ENCODE assay signal across 10 cellular contexts in genomic region chr17:74206332-74206818, GRCh38. TPM values are rescaled to one million over a fixed set of nuclear protein-coding genes. Genes with fewer than 3 reads are reported as not detected.
DNase-seq lines count a peak whose midpoint lies in the region; ATAC-seq and TF ChIP-seq lines count a peak whose summit lies in the region.
"Had no signal": no experiment of that assay in that cellular context is flagged by ENCODE, and none has a peak within 500 bp of the region (broad histone marks: within the 10 kb centered on the region; RNA-seq: fewer than 3 reads in every experiment).

No MANE protein-coding gene starts in this region.

- H3K27ac Mint-ChIP-seq in stimulated activated naive CD8-positive, alpha-beta T cell treated with anti-CD3 and anti-CD28 coated beads, Interleukin-15, Interleukin-2, amounts not matched to agents 100 ng/mL and 50 ng/mL, for 24 hours: peak overlapping the region; percentile 100
- peak overlapping the region; percentile 79 for H3K27ac Mint-ChIP-seq in type B pancreatic cell

- peaks cover 68% of the 10 kb centered on the region for H3K4me1 Mint-ChIP-seq in stimulated activated naive CD8-positive, alpha-beta T cell treated with anti-CD3 and anti-CD28 coated beads, Interleukin-15, Interleukin-2, amounts not matched to agents 100 ng/mL and 50 ng/mL, for 24 hours (ENCODE audit: low read depth)
- H3K4me1 Mint-ChIP-seq in type B pancreatic cell (ENCODE audit: unreplicated experiment): peaks cover 46% of the 10 kb centered on the region

- H3K27ac ChIP-seq in VCaP: peak overlapping the region; percentile 86
- H3K27ac ChIP-seq: thyroid gland had no signal

- no peaks in the 10 kb centered on the region for H3K9me3 Mint-ChIP-seq in stimulated activated naive CD8-positive, alpha-beta T cell treated with anti-CD3 and anti-CD28 coated beads, Interleukin-15, Interleukin-2, amounts not matched to agents 100 ng/mL and 50 ng/mL, for 24 hours
- no peaks in the 10 kb centered on the region for H3K9me3 Mint-ChIP-seq in type B pancreatic cell

- TF ChIP-seq CTCF in VCaP (conservative IDR thresholded peaks at IDR 0.05): no peak
- no peak for TF ChIP-seq CTCF in type B pancreatic cell (conservative IDR thresholded peaks at IDR 0.05)

- H3K36me3 Mint-ChIP-seq in stimulated activated naive CD8-positive, alpha-beta T cell treated with anti-CD3 and anti-CD28 coated beads, Interleukin-15, Interleukin-2, amounts not matched to agents 100 ng/mL and 50 ng/mL, for 24 hours (ENCODE audit: low read depth): peaks cover 69% of the 10 kb centered on the region
- peaks cover 30% of the 10 kb centered on the region for H3K36me3 Mint-ChIP-seq in type B pancreatic cell

- peak overlapping the region; percentile 100 for H3K4me3 Mint-ChIP-seq in stimulated activated naive CD8-positive, alpha-beta T cell treated with anti-CD3 and anti-CD28 coated beads, Interleukin-15, Interleukin-2, amounts not matched to agents 100 ng/mL and 50 ng/mL, for 24 hours
- H3K4me3 Mint-ChIP-seq in type B pancreatic cell: peak overlapping the region; percentile 78

- H3K27me3 Mint-ChIP-seq in stimulated activated naive CD8-positive, alpha-beta T cell treated with anti-CD3 and anti-CD28 coated beads, Interleukin-15, Interleukin-2, amounts not matched to agents 100 ng/mL and 50 ng/mL, for 24 hours: peaks cover 5% of the 10 kb centered on the region
- peaks cover 10% of the 10 kb centered on the region for H3K27me3 Mint-ChIP-seq in type B pancreatic cell

- DNase-seq in stimulated activated naive CD8-positive, alpha-beta T cell treated with anti-CD3 and anti-CD28 coated beads, Interleukin-15, Interleukin-2, amounts not matched to agents 100 U/mL and 50 U/mL, for 24 hours: no peak
- DNase-seq in globus pallidus (ENCODE audit: low spot score): peak; percentile 57
- no peak for DNase-seq in type B pancreatic cell (ENCODE audit: extremely low spot score, unreplicated experiment)
- no peak for DNase-seq in UCSD-AML1 (lab: John Stamatoyannopoulos, UW; ENCODE audit: unreplicated experiment)
- DNase-seq in activated gamma-delta T cell (lab: John Stamatoyannopoulos, UW): no peak
- DNase-seq: effector memory CD4-positive, alpha-beta T cell; thyroid gland had no signal

- ATAC-seq in stimulated activated naive CD8-positive, alpha-beta T cell treated with anti-CD3 and anti-CD28 coated beads, Interleukin-15, Interleukin-2, amounts not matched to agents 100 U/mL and 50 U/mL, for 24 hours: no peak
- no peak for ATAC-seq in GM21390 (IDR thresholded peaks at IDR 0.05; ENCODE audit: unreplicated experiment)

RNA-seq across cellular contexts. Expression of gene RPL38, which starts 2.9 kb away (rescaled TPM):
- total RNA-seq in type B pancreatic cell (ENCODE audit: low replicate concordance): 1,028 and 1,111 TPM in 2 replicates

RNA-seq across cellular contexts. Expression of gene TTYH2, which starts 7.0 kb away (rescaled TPM):
- 2.2 and 12.4 TPM in 2 replicates for total RNA-seq in type B pancreatic cell (ENCODE audit: low replicate concordance)
